In genomic region chrX:13180807-13181206, GRCh38 we compare ENCODE assay signal across 13 cellular contexts.
DNase-seq lines count a peak whose midpoint lies in the region; ATAC-seq and TF ChIP-seq lines count a peak whose summit lies in the region.
"Had no signal": no experiment of that assay in that cellular context is flagged by ENCODE, and none has a peak within 500 bp of the region (broad histone marks: within the 10 kb centered on the region; RNA-seq: fewer than 3 reads in every experiment).

No MANE protein-coding gene starts in this region.

- no peaks in the 10 kb centered on the region for H3K27me3 ChIP-seq in BE2C
- H3K27me3 ChIP-seq: cardiac muscle cell, stomach had no signal

- in situ Hi-C loops in KBM-7 (cut with MboI; ENCODE audit: low pct_unique_long_range_greater_than_20kb, low sequenced_read_pairs) (no loop called here), astrocyte of the spinal cord (cut with HindIII; ENCODE audit: low sequenced_read_pairs) (no loop called here)

- H3K36me3 ChIP-seq in BE2C, result no peaks in the 10 kb centered on the region
- H3K36me3 ChIP-seq: cardiac muscle cell, stomach had no signal

- TF ChIP-seq CTCF in astrocyte of the spinal cord (IDR thresholded peaks at IDR 0.05; ENCODE audit: low read depth, low read length) (no peak), BE2C (IDR thresholded peaks at IDR 0.05; ENCODE audit: low read depth, low read length) (no peak)

- no peaks in the 10 kb centered on the region for H3K4me1 ChIP-seq in BE2C
- H3K4me1 ChIP-seq: stomach had no signal

- intact Hi-C loops in head of caudate nucleus (cut with DNase I), result no loop called here

- H3K4me3 ChIP-seq in astrocyte of the spinal cord (ENCODE audit: low read depth, low read length) (no peak overlapping the region), BE2C (ENCODE audit: low read depth, low read length) (no peak overlapping the region)
- H3K4me3 ChIP-seq: cardiac muscle cell, stomach had no signal

- no peak for ATAC-seq in HG03039 (IDR thresholded peaks at IDR 0.05; ENCODE audit: unreplicated experiment)

- no peaks in the 10 kb centered on the region for H3K9me3 ChIP-seq in BE2C
- H3K9me3 ChIP-seq: stomach had no signal

- DNase-seq in CD1c-positive myeloid dendritic cell (ENCODE audit: extremely low spot score) (peak; percentile 6), KBM-7 (peak; percentile 64), astrocyte of the spinal cord (ENCODE audit: low read depth, low spot score) (peak; percentile 56), kidney tubule cell (ENCODE audit: low spot score) (peak; percentile 59), head of caudate nucleus (no peak), BE2C (no peak)
- DNase-seq in activated CD4-positive, alpha-beta T cell treated with anti-CD3 and anti-CD28 coated beads for 48 hours, result no peak
- DNase-seq: activated CD4-positive, alpha-beta memory T cell treated with anti-CD3 and anti-CD28 coated beads, Interleukin-2, amount 10 ng/mL, durations not matched to agents 7 days and 5 days; activated gamma-delta T cell; CD4-positive, alpha-beta T cell; stomach had no signal

Comparison
In these comparisons a context has a peak if more than half of its experiments do, and no peak if none do; other contexts are left out.
1. DNase-seq: peak in CD1c-positive myeloid dendritic cell (single experiment), KBM-7 (single experiment), astrocyte of the spinal cord (single experiment) and kidney tubule cell (single experiment); none in head of caudate nucleus (0 of 42), activated CD4-positive, alpha-beta T cell treated with anti-CD3 and anti-CD28 coated beads for 48 hours (single experiment) and BE2C (single experiment).